Comparison of ENCODE assay signal across 4 cellular contexts in genomic region chr11:15932417-15932816, GRCh38.
"Had no signal": no experiment of that assay in that cellular context is flagged by ENCODE, and none has a peak within 500 bp of the region (broad histone marks: within the 10 kb centered on the region; RNA-seq: fewer than 3 reads in every experiment).

No MANE protein-coding gene starts in this region.

- DNase-seq: H9, HCEC 1CT, IMR-90 had no signal

- H3K4me2 ChIP-seq: GM23338 had no signal

- H3K4me3 ChIP-seq: GM23338 had no signal

- H2AFZ ChIP-seq: GM23338 had no signal

- ATAC-seq: GM23338 had no signal
